In the genomic region with DNA sequence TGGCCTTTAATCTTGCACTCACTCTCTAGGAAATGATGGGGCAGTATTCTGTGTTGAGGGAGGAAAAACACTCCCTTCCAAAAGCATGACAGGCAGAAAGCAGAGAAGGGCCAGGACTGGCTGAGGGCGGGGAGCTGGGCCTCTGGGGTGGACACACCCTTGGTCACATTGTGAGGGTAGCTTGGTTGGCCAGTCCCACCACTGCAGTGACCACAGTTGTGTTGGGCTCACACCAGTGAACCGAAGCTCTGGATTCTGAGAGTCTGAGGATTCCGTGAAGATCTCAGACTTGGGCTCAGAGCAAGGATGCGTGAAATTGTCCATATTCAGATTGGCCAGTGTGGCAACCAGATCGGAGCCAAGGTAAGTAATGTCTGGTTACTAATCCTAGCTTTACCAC, we compare ENCODE assay signal across 24 cellular contexts. TPM values are rescaled to one million over a fixed set of nuclear protein-coding genes. Genes with fewer than 3 reads are reported as not detected.
A peak's percentile ranks its signal among the peaks of the same experiment; 100 is the strongest.
DNase-seq lines count a peak whose midpoint lies in the region; ATAC-seq, FAIRE-seq and TF ChIP-seq lines count a peak whose summit lies in the region.
"Had no signal": no experiment of that assay in that cellular context is flagged by ENCODE, and none has a peak within 500 bp of the region (broad histone marks: within the 10 kb centered on the region; RNA-seq: fewer than 3 reads in every experiment).

Gene TUBB1, plus strand, starts transcription at position 213 of the 400 bp plus-strand sequence. Its CDS starts 94 bp downstream, at position 307.

- H3K79me1 ChIP-seq in neuronal stem cell (ENCODE audit: low read depth, low read length): peaks cover 6% of the 10 kb centered on the region

- H2BK120ac ChIP-seq in neuronal stem cell (ENCODE audit: low read depth, low read length): peak within 1 kb of the TSS; percentile 30

- no peak within 1 kb of the TSS for H3K14ac ChIP-seq in neuronal stem cell (ENCODE audit: low read length)

- 65% methylated on average over 4 of the region's 5 CpGs for WGBS in K562 (ENCODE audit: insufficient coverage, low coverage, missing lambda C conversion rate)
- no CpG with 5 or more reads among the region's 5 CpGs for WGBS in neuronal stem cell (ENCODE audit: extremely low coverage in 2 of 2, insufficient read length in 2 of 2, insufficient replicate concordance in 1 of 2), 2 donors

- H3K4me1 ChIP-seq in CD8-positive, alpha-beta memory T cell (ENCODE audit: insufficient read depth, low read length): peaks cover 20% of the 10 kb centered on the region
- H3K4me1 ChIP-seq in K562 (replicated peaks in 1 of 2; ENCODE audit: control insufficient read depth in 2 of 2, insufficient read depth in 2 of 2, low read length in 2 of 2): peaks cover 56 to 70% of the 10 kb centered on the region in 2 experiments
- H3K4me1 ChIP-seq in neuronal stem cell (ENCODE audit: control insufficient read depth in 2 of 2, insufficient read depth in 1 of 2, low read depth in 1 of 2, low read length in 2 of 2): no peaks in the 10 kb centered on the region
- H3K4me1 ChIP-seq: transverse colon had no signal

- CTCF ChIA-PET in CD8-positive, alpha-beta memory T cell (lab: Charles Lee): no interaction called here
- CTCF ChIA-PET in K562 (lab: Yijun Ruan, JAX; ENCODE audit: low intra/inter-chr PET ratio): no interaction called here

- peak; percentile 77 for TF ChIP-seq POLR2A in K562 (conservative IDR thresholded peaks at IDR 0.05)

- H3K27ac ChIP-seq in CD8-positive, alpha-beta memory T cell (ENCODE audit: low read depth, low read length): peak within 1 kb of the TSS; percentile 16
- H3K27ac ChIP-seq in K562 (ENCODE audit: extremely low read depth, low read depth, low read length) (peak within 1 kb of the TSS; percentile 96), neuronal stem cell (replicated peaks; ENCODE audit: low read length) (no peak within 1 kb of the TSS)
- H3K27ac ChIP-seq: parathyroid adenoma, transverse colon had no signal

- no peak within 1 kb of the TSS for H3K4ac ChIP-seq in neuronal stem cell (ENCODE audit: low read length)

- peaks cover 23 to 25% (median 24%) of the 10 kb centered on the region in 3 donors for H3K4me1 Mint-ChIP-seq in CD8-positive, alpha-beta memory T cell
- H3K4me1 Mint-ChIP-seq in IgD-negative memory B cell: peaks cover 21 to 26% (median 21%) of the 10 kb centered on the region in 3 donors

- H4K91ac ChIP-seq in neuronal stem cell (ENCODE audit: low read depth, low read length, poor library complexity): no peak within 1 kb of the TSS

- H3K4me2 ChIP-seq in K562 (ENCODE audit: insufficient read depth, low read length) (peak within 1 kb of the TSS; percentile 80), neuronal stem cell (ENCODE audit: insufficient read depth, low read length, poor library complexity, severe bottlenecking) (no peak within 1 kb of the TSS)

- FAIRE-seq in K562 (lab: Jason Lieb, UNC): peak; percentile 71
- FAIRE-seq: endothelial cell of umbilical vein, H1, islet of Langerhans had no signal

- TF ChIP-seq CTCF in K562 (IDR thresholded peaks at IDR 0.05 in 2 of 3, conservative IDR thresholded peaks at IDR 0.05 in 1 of 3; ENCODE audit: insufficient read depth in 2 of 3, low read depth in 1 of 3, low read length in 3 of 3) (no peak), GM13976 (IDR thresholded peaks at IDR 0.05; ENCODE audit: borderline replicate concordance, control extremely low read depth, extremely low read depth, insufficient read depth, missing control alignments) (no peak)

- ATAC-seq in K562: peak; percentile 70
- no peak for ATAC-seq in HG02588 (IDR thresholded peaks at IDR 0.05; ENCODE audit: unreplicated experiment)
- ATAC-seq in Right ventricle myocardium superior (ENCODE audit: poor library complexity): no peak
- ATAC-seq: activated CD8-positive, alpha-beta T cell treated with anti-CD3 and anti-CD28 coated beads for 36 hours; activated T-helper 17 cell treated with anti-CD3 and anti-CD28 coated beads, Interleukin-2, amount 50 U/mL, for 72 hours; Right ventricle myocardium inferior; stimulated activated naive CD8-positive, alpha-beta T cell treated with anti-CD3 and anti-CD28 coated beads, Interleukin-15, amount 100 ng/mL, for 72 hours; T-cell had no signal

- H3K4me3 Mint-ChIP-seq in CD8-positive, alpha-beta memory T cell: no peak within 1 kb of the TSS
- H3K4me3 Mint-ChIP-seq in IgD-negative memory B cell: no peak within 1 kb of the TSS
- H3K4me3 Mint-ChIP-seq: activated CD8-positive, alpha-beta T cell treated with anti-CD3 and anti-CD28 coated beads for 36 hours; activated T-helper 17 cell treated with anti-CD3 and anti-CD28 coated beads, Interleukin-2, amount 50 U/mL, for 72 hours; stimulated activated naive CD8-positive, alpha-beta T cell treated with anti-CD3 and anti-CD28 coated beads, Interleukin-15, amount 100 ng/mL, for 72 hours; T-cell had no signal

- H4K20me1 ChIP-seq in K562 (replicated peaks; ENCODE audit: control insufficient read depth, insufficient read depth, low read length): no peaks in the 10 kb centered on the region

- POLR2A ChIA-PET in CD8-positive, alpha-beta memory T cell (lab: Charles Lee): no interaction called here
- POLR2A ChIA-PET in K562 (lab: Yijun Ruan, JAX): interaction anchor here (0.6 to 4.5 kb wide), 9 partner anchors 10 to 121 kb away, joined by 3 to 31 read pairs (median 4); partner anchors contain the start of gene ATP5F1E

- in situ Hi-C loops in K562 (cut with MboI): no loop called here
- in situ Hi-C loops in GM13976 (cut with MboI; ENCODE audit: low sequenced_read_pairs, unreplicated experiment): no loop called here

- H3K9me1 ChIP-seq in K562 (ENCODE audit: control insufficient read depth, insufficient read depth, low read length): no peaks in the 10 kb centered on the region

- no peak within 1 kb of the TSS for H2BK15ac ChIP-seq in neuronal stem cell (ENCODE audit: low read length)

- H2AFZ ChIP-seq in K562 (ENCODE audit: low read depth, low read length) (no peak within 1 kb of the TSS), neuronal stem cell (ENCODE audit: low read length) (no peak within 1 kb of the TSS)
- H2AFZ ChIP-seq: parathyroid adenoma had no signal

- no peaks in the 10 kb centered on the region for H3K27me3 Mint-ChIP-seq in CD8-positive, alpha-beta memory T cell
- H3K27me3 Mint-ChIP-seq in IgD-negative memory B cell: no peaks in the 10 kb centered on the region
- H3K27me3 Mint-ChIP-seq: activated CD8-positive, alpha-beta T cell treated with anti-CD3 and anti-CD28 coated beads for 36 hours; activated T-helper 17 cell treated with anti-CD3 and anti-CD28 coated beads, Interleukin-2, amount 50 U/mL, for 72 hours; stimulated activated naive CD8-positive, alpha-beta T cell treated with anti-CD3 and anti-CD28 coated beads, Interleukin-15, amount 100 ng/mL, for 72 hours; T-cell had no signal

- H3K18ac ChIP-seq in neuronal stem cell (ENCODE audit: low read length): no peak within 1 kb of the TSS

- no peak within 1 kb of the TSS for H4K8ac ChIP-seq in neuronal stem cell (ENCODE audit: low read depth, low read length)

- no peaks in the 10 kb centered on the region for H3K9me3 Mint-ChIP-seq in CD8-positive, alpha-beta memory T cell
- H3K9me3 Mint-ChIP-seq in IgD-negative memory B cell: no peaks in the 10 kb centered on the region
- H3K9me3 Mint-ChIP-seq: activated CD8-positive, alpha-beta T cell treated with anti-CD3 and anti-CD28 coated beads for 36 hours; activated T-helper 17 cell treated with anti-CD3 and anti-CD28 coated beads, Interleukin-2, amount 50 U/mL, for 72 hours; stimulated activated naive CD8-positive, alpha-beta T cell treated with anti-CD3 and anti-CD28 coated beads, Interleukin-15, amount 100 ng/mL, for 72 hours; T-cell had no signal

- peaks cover under 1% of the 10 kb centered on the region for H3K36me3 ChIP-seq in CD8-positive, alpha-beta memory T cell (ENCODE audit: insufficient read depth, low read length)
- peaks cover 29% of the 10 kb centered on the region for H3K36me3 ChIP-seq in K562 (ENCODE audit: control insufficient read depth, insufficient read depth, low read length)
- H3K36me3 ChIP-seq in neuronal stem cell (replicated peaks in 1 of 2; ENCODE audit: control insufficient read depth in 2 of 2, insufficient read depth in 2 of 2, low read length in 2 of 2): peaks cover 9 to 21% of the 10 kb centered on the region in 2 donors

- H3K9ac ChIP-seq in K562 (ENCODE audit: insufficient read depth in 1 of 2, low read depth in 2 of 2, low read length in 2 of 2) (peak within 1 kb of the TSS; percentile 80 to 84), neuronal stem cell (ENCODE audit: low read depth, low read length, poor library complexity) (peak within 1 kb of the TSS; percentile 56)
- H3K9ac ChIP-seq: parathyroid adenoma had no signal

- H2AK5ac ChIP-seq in neuronal stem cell (ENCODE audit: low read depth, low read length): peak within 1 kb of the TSS; percentile 77

- no peaks in the 10 kb centered on the region for H3K9me3 ChIP-seq in CD8-positive, alpha-beta memory T cell (ENCODE audit: low read length)
- H3K9me3 ChIP-seq in K562 (replicated peaks; ENCODE audit: control insufficient read depth, insufficient read depth, low read depth, low read length) (no peaks in the 10 kb centered on the region), neuronal stem cell (replicated peaks in 1 of 2; ENCODE audit: control insufficient read depth in 2 of 2, insufficient read depth in 1 of 2, low read depth in 1 of 2, low read length in 2 of 2) (no peaks in the 10 kb centered on the region)
- H3K9me3 ChIP-seq: MG63, transverse colon had no signal

- no peak within 1 kb of the TSS for H3K4me3 ChIP-seq in CD8-positive, alpha-beta memory T cell (ENCODE audit: low read length)
- H3K4me3 ChIP-seq in K562: peak within 1 kb of the TSS; percentile 32; the same call in 1 of the 2 replicates
- no peak within 1 kb of the TSS for H3K4me3 ChIP-seq in neuronal stem cell (ENCODE audit: low read length in 2 of 2)
- H3K4me3 ChIP-seq: MG63, transverse colon had no signal

- no peak within 1 kb of the TSS for H2BK12ac ChIP-seq in neuronal stem cell (ENCODE audit: low read length)

- H3K27ac Mint-ChIP-seq in CD8-positive, alpha-beta memory T cell: peak within 1 kb of the TSS in 2 of 8 donors; percentile 54 to 92
- peak within 1 kb of the TSS in 2 of 3 donors; percentile 23 to 90 for H3K27ac Mint-ChIP-seq in IgD-negative memory B cell
- H3K27ac Mint-ChIP-seq: activated CD8-positive, alpha-beta T cell treated with anti-CD3 and anti-CD28 coated beads for 36 hours; activated T-helper 17 cell treated with anti-CD3 and anti-CD28 coated beads, Interleukin-2, amount 50 U/mL, for 72 hours had no signal

- no peak for DNase-seq in CD8-positive, alpha-beta memory T cell
- DNase-seq in K562 (ENCODE audit: extremely low read depth in 1 of 4, low spot score in 3 of 4) (peak; percentile 63 to 78 (median 70)), neuronal stem cell (ENCODE audit: low spot score) (no peak), Right ventricle myocardium superior (no peak), GM13976 (ENCODE audit: low spot score) (no peak)
- DNase-seq: activated CD8-positive, alpha-beta T cell treated with anti-CD3 and anti-CD28 coated beads for 36 hours; COR-L47; dermis blood vessel endothelial cell; hippocampal formation; MG63; NCI-H1436; NCI-H69; stimulated activated CD4-positive, alpha-beta T cell treated with anti-CD3 and anti-CD28 coated beads, Interleukin-1b, Interleukin-23, amount 100 ng/mL, for 48 hours; stimulated activated naive CD8-positive, alpha-beta T cell treated with anti-CD3 and anti-CD28 coated beads, Interleukin-15, amount 100 ng/mL, for 72 hours; T-cell; transverse colon had no signal

- peaks cover 49% of the 10 kb centered on the region for H3K79me2 ChIP-seq in K562 (ENCODE audit: control insufficient read depth, insufficient read depth, low read length)

- intact Hi-C loops in K562 (cut with micrococcal nuclease) (no loop called here), Right ventricle myocardium superior (cut with DNase I) (no loop called here)

- BruUV-seq in K562 (replicated peaks; lab: Mats Ljungman, UMichigan): no TSS peak

- H3K36me3 Mint-ChIP-seq in CD8-positive, alpha-beta memory T cell: peaks cover 0 to 31% (median 10%) of the 10 kb centered on the region in 3 donors
- no peaks in the 10 kb centered on the region for H3K36me3 Mint-ChIP-seq in IgD-negative memory B cell

- TF ChIP-seq RAD21 in K562 (CRISPR knock-in tag; conservative IDR thresholded peaks at IDR 0.05 in 1 of 2, IDR thresholded peaks at IDR 0.05 in 1 of 2): no peak

- no peak for TF ChIP-seq EP300 in K562 (IDR thresholded peaks at IDR 0.05; ENCODE audit: low read length)

- H2BK5ac ChIP-seq in neuronal stem cell (ENCODE audit: low read length): no peak within 1 kb of the TSS

- H3K23ac ChIP-seq in neuronal stem cell (ENCODE audit: low read depth, low read length, poor library complexity): peak within 1 kb of the TSS; percentile 25

- no peaks in the 10 kb centered on the region for H3K27me3 ChIP-seq in CD8-positive, alpha-beta memory T cell (ENCODE audit: insufficient read depth, low read length, poor library complexity, severe bottlenecking)
- H3K27me3 ChIP-seq in K562 (ENCODE audit: control insufficient read depth in 2 of 2, insufficient read depth in 2 of 2, low read length in 2 of 2) (no peaks in the 10 kb centered on the region), neuronal stem cell (ENCODE audit: control insufficient read depth in 3 of 3, insufficient read depth in 3 of 3, low read depth in 1 of 3, low read length in 3 of 3) (no peaks in the 10 kb centered on the region)
- H3K27me3 ChIP-seq: MG63, transverse colon had no signal

RNA-seq across cellular contexts. Expression of gene TUBB1, which starts in this region (rescaled TPM):
- not detected for total RNA-seq in CD8-positive, alpha-beta memory T cell
- 0.10 TPM for polyA plus RNA-seq in CD8-positive, alpha-beta memory T cell
- polyA plus RNA-seq in IgD-negative memory B cell (7.8 TPM), K562 (2011; rRNA removed) (1.1 and 3.6 TPM in 2 replicates), K562 (2014; fragmentation: Illumina TruSeq; extraction: Trizol) (3.1 and 4.1 TPM in 2 replicates), K562 (2014; fragmentation: Nextera tagmentation; extraction: Ambion mirVana) (1 to 10 TPM; 1.5 to 1.6 TPM), K562 (2014; rRNA removed) (1.9 and 3.0 TPM in 2 replicates)
- total RNA-seq in K562 (2011; cell fraction: chromatin; rRNA removed; ENCODE audit: low replicate concordance): 1.4 and 3.2 TPM in 2 replicates
- 1.7 and 2.1 TPM in 2 replicates for total RNA-seq in K562 (2011; cell fraction: nucleolus; rRNA removed)
- 2.0 and 2.8 TPM in 2 replicates for total RNA-seq in K562 (2011; cell fraction: nucleoplasm; rRNA removed)
- total RNA-seq in K562 (2014; rRNA removed) (1.7 and 2.1 TPM in 2 replicates), K562 (2014; rRNA removed; fragmentation: Illumina TruSeq; extraction: Trizol) (2.3 and 2.8 TPM in 2 replicates), K562 (2015; rRNA removed; fragmentation: Illumina TruSeq; extraction: Trizol) (2.0 and 2.4 TPM in 2 replicates), K562 (2021) (1.9 and 3.9 TPM in 2 replicates), Right ventricle myocardium superior (0.22 TPM)
- 0.69 and 3.4 TPM in 2 replicates for polyA plus RNA-seq in K562 (2011; cell fraction: cytosol; rRNA removed)
- 0.51 and 1.8 TPM in 2 replicates for polyA plus RNA-seq in K562 (2011; cell fraction: nucleus; rRNA removed)
- polyA plus RNA-seq in K562 (2012): 2.3 and 3.8 TPM in 2 replicates
- 1.6 and 4.3 TPM in 2 replicates for polyA minus RNA-seq in K562 (2011; rRNA and poly(A)+ RNA removed)
- 0.64 and 1.7 TPM in 2 replicates for polyA minus RNA-seq in K562 (2011; cell fraction: cytosol; rRNA and poly(A)+ RNA removed)
- polyA minus RNA-seq in K562 (2011; cell fraction: nucleus; rRNA and poly(A)+ RNA removed): 0.89 and 1.3 TPM in 2 replicates
- polyA plus RNA-seq in neuronal stem cell (2013, experiment 1 of 2): not detected
- polyA plus RNA-seq in neuronal stem cell (2013, experiment 2 of 2): not detected
- total RNA-seq: activated CD8-positive, alpha-beta T cell treated with anti-CD3 and anti-CD28 coated beads for 36 hours; dermis blood vessel endothelial cell; endothelial cell of umbilical vein; H1; transverse colon had no signal
- polyA plus RNA-seq: H1 had no signal

Comparison
In these comparisons a context has a peak if more than half of its experiments do, and no peak if none do; other contexts are left out.
1. DNase-seq: peak in K562 (4 of 4); none in CD8-positive, alpha-beta memory T cell (0 of 5), neuronal stem cell (single experiment), Right ventricle myocardium superior (single experiment) and GM13976 (single experiment).